12 cellular contexts compared by ENCODE assay signal in genomic region chr14:52021971-52022600, GRCh38. TPM values are rescaled to one million over a fixed set of nuclear protein-coding genes. Genes with fewer than 3 reads are reported as not detected.
DNase-seq lines count a peak whose midpoint lies in the region; ATAC-seq, FAIRE-seq and TF ChIP-seq lines count a peak whose summit lies in the region.
"Had no signal": no experiment of that assay in that cellular context is flagged by ENCODE, and none has a peak within 500 bp of the region (broad histone marks: within the 10 kb centered on the region; RNA-seq: fewer than 3 reads in every experiment).

No MANE protein-coding gene starts in this region.

- H3K4me3 Mint-ChIP-seq in activated CD8-positive, alpha-beta T cell treated with anti-CD3 and anti-CD28 coated beads, Interleukin-2, amount 10 ng/mL, durations not matched to agents 7 days and 5 days, result no peak overlapping the region
- H3K4me3 Mint-ChIP-seq in Calu3 (ENCODE audit: low read depth, unreplicated experiment), result no peak overlapping the region
- H3K4me3 Mint-ChIP-seq: activated naive CD8-positive, alpha-beta T cell had no signal

- intact Hi-C loops in Calu3 (cut with micrococcal nuclease; ENCODE audit: unreplicated experiment), result no loop called here

- H3K9me3 Mint-ChIP-seq in activated CD8-positive, alpha-beta T cell treated with anti-CD3 and anti-CD28 coated beads, Interleukin-2, amount 10 ng/mL, durations not matched to agents 7 days and 5 days (ENCODE audit: insufficient read depth), result peaks cover 9% of the 10 kb centered on the region
- no peaks in the 10 kb centered on the region for H3K9me3 Mint-ChIP-seq in Calu3 (ENCODE audit: low read depth, unreplicated experiment)

- POLR2A ChIA-PET in activated CD8-positive, alpha-beta T cell treated with anti-CD3 and anti-CD28 coated beads, Interleukin-2, amount 10 ng/mL, durations not matched to agents 7 days and 5 days (lab: Charles Lee), result no interaction called here

- no peaks in the 10 kb centered on the region for H3K27me3 Mint-ChIP-seq in activated CD8-positive, alpha-beta T cell treated with anti-CD3 and anti-CD28 coated beads, Interleukin-2, amount 10 ng/mL, durations not matched to agents 7 days and 5 days (ENCODE audit: low read depth)
- H3K27me3 Mint-ChIP-seq in Calu3 (ENCODE audit: unreplicated experiment), result peaks cover 6% of the 10 kb centered on the region

- CTCF ChIA-PET in activated CD8-positive, alpha-beta T cell treated with anti-CD3 and anti-CD28 coated beads, Interleukin-2, amount 10 ng/mL, durations not matched to agents 7 days and 5 days (lab: Charles Lee), result interaction anchor here (0.7 to 1.3 kb wide), 4 partner anchors 9 to 50 kb away, joined by 3 to 4 read pairs (median 3); no protein-coding TSS in a partner anchor
- CTCF ChIA-PET in Calu3 (lab: Charles Lee), result no interaction called here

- BruUV-seq in Calu3 (replicated peaks; lab: Mats Ljungman, UMichigan), result no TSS peak

- no peak for TF ChIP-seq CTCF in Calu3 (IDR thresholded peaks at IDR 0.05; ENCODE audit: unreplicated experiment)

- ATAC-seq in GM19035 (IDR thresholded peaks at IDR 0.05; ENCODE audit: unreplicated experiment) (peak; percentile 88), HG02885 (IDR thresholded peaks at IDR 0.05; ENCODE audit: poor library complexity, unreplicated experiment) (peak; percentile 87)
- ATAC-seq in activated CD8-positive, alpha-beta T cell treated with anti-CD3 and anti-CD28 coated beads, Interleukin-2, amount 10 ng/mL, durations not matched to agents 7 days and 5 days, result peak; percentile 63

- DNase-seq in GM12892 (ENCODE audit: insufficient read length) (peak; percentile 23), Calu3 (no peak), EL (no peak), C1 segment of cervical spinal cord (lab: John Stamatoyannopoulos, UW) (no peak), GOT3 (lab: John Stamatoyannopoulos, UW) (no peak)
- DNase-seq in activated CD8-positive, alpha-beta T cell treated with anti-CD3 and anti-CD28 coated beads, Interleukin-2, amount 10 ng/mL, durations not matched to agents 7 days and 5 days, result no peak
- DNase-seq: erythroblast, mesendoderm, trophoblast cell had no signal

- H3K27ac Mint-ChIP-seq in activated CD8-positive, alpha-beta T cell treated with anti-CD3 and anti-CD28 coated beads, Interleukin-2, amount 10 ng/mL, durations not matched to agents 7 days and 5 days, result no peak overlapping the region
- no peak overlapping the region for H3K27ac Mint-ChIP-seq in Calu3 (ENCODE audit: unreplicated experiment)
- H3K27ac Mint-ChIP-seq: activated naive CD8-positive, alpha-beta T cell had no signal

- peak; percentile 87 for FAIRE-seq in GM12892 (lab: Jason Lieb, UNC)

- TF ChIP-seq POLR2A in GM12892 (IDR thresholded peaks at IDR 0.05; ENCODE audit: low read depth, low read length), result no peak

- H3K36me3 Mint-ChIP-seq in activated CD8-positive, alpha-beta T cell treated with anti-CD3 and anti-CD28 coated beads, Interleukin-2, amount 10 ng/mL, durations not matched to agents 7 days and 5 days (ENCODE audit: low read depth), result peaks cover 5% of the 10 kb centered on the region
- H3K36me3 Mint-ChIP-seq in Calu3 (ENCODE audit: insufficient read depth, unreplicated experiment), result no peaks in the 10 kb centered on the region

- peaks cover 40% of the 10 kb centered on the region for H3K4me1 Mint-ChIP-seq in activated CD8-positive, alpha-beta T cell treated with anti-CD3 and anti-CD28 coated beads, Interleukin-2, amount 10 ng/mL, durations not matched to agents 7 days and 5 days (ENCODE audit: low read depth)
- H3K4me1 Mint-ChIP-seq in Calu3 (ENCODE audit: low read depth, unreplicated experiment), result peaks cover 19% of the 10 kb centered on the region

RNA-seq across cellular contexts. Expression of gene RTRAF, which starts 32.7 kb away (rescaled TPM):
- 354 TPM for polyA plus RNA-seq in GM12892 (2012; ENCODE audit: missing spikeins)
- 100 to 1,000 TPM; 201 to 206 TPM for total RNA-seq in activated CD8-positive, alpha-beta T cell treated with anti-CD3 and anti-CD28 coated beads, Interleukin-2, amount 10 ng/mL, durations not matched to agents 7 days and 5 days
- total RNA-seq in Calu3 (2022), result 164 and 166 TPM in 2 replicates

RNA-seq across cellular contexts. Expression of gene NID2, which starts 46.8 kb away (rescaled TPM):
- polyA plus RNA-seq in GM12892 (2012; ENCODE audit: missing spikeins), result 0.36 TPM
- total RNA-seq in activated CD8-positive, alpha-beta T cell treated with anti-CD3 and anti-CD28 coated beads, Interleukin-2, amount 10 ng/mL, durations not matched to agents 7 days and 5 days, result under 1 TPM; 0.18 to 0.29 TPM
- not detected in 2 replicates for total RNA-seq in Calu3 (2022)
